21 cellular contexts compared by ENCODE assay signal in the genomic region with DNA sequence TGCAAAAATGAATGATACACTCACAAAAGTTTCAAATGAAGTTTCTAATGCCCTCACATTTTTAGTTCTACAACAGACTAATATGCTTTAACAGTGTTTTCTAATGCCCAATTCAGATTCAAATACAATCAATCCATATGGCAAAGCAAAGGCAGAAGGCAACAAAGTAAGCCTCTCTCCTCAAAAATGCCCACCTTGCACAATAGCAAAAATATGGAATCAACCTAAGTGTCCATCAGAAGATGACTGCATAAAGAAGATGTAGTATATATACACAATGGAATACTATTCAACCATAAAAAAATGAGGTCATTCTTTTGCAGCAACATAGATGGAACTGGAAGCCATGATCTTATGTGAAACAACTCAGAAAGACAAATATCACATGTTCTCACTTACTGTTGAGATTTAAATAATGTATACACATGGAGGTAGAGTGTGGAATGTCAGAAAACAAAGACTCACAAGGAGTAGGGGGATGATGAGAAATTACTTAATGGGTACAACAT.
"Had no signal": no experiment of that assay in that cellular context is flagged by ENCODE, and none has a peak within 500 bp of the region (broad histone marks: within the 10 kb centered on the region; RNA-seq: fewer than 3 reads in every experiment).

No MANE protein-coding gene starts in this region.

- H3K9me3 ChIP-seq: SJSA1 had no signal

- H3K27ac ChIP-seq: SJSA1, SK-N-MC had no signal

- H3K27me3 ChIP-seq: MG63, SJSA1 had no signal

- FAIRE-seq: RCC 7860 had no signal

- DNase-seq: Karpas-422, KG1, MG63, NCI-H1092, NCI-H1105 treated with DMSO at 0.1 percent for 48 hours, NCI-H1417 treated with DMSO at 0.1 percent for 48 hours, NCI-H146, NCI-H1694 treated with DMSO at 0.1 percent for 48 hours, NCI-H1930, NCI-H2081, NCI-H2107, NCI-H2227 treated with DMSO at 0.1 percent for 48 hours, NCI-H524, NCI-H526 treated with DMSO at 0.1 percent for 48 hours, NCI-H748 treated with DMSO at 0.1 percent for 48 hours, Right ventricle myocardium superior, RPMI8226, SIG-M5 had no signal

- H3K4me3 ChIP-seq: MG63, SJSA1, SK-N-MC had no signal
